Comparison of ENCODE assay signal across 8 cellular contexts in the genomic region with DNA sequence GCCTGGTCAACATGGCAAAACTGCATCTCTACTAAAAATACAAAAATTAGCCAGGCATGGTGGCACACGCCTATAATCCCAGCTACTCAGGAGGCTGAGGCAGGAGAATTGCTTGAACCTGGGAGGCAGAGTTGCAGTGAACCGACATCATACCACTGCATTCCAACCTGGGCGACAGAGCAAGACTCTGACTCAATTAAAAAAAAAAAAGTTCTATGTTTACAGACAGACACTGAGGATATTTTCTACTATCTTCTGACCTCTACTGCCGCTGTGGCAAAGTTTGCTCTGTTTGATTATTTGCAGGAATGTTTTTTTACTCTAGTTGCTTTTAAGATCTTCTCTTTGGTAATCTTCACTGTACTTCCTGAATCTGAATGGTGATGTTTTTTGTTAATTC. TPM values are rescaled to one million over a fixed set of nuclear protein-coding genes. Genes with fewer than 3 reads are reported as not detected.
DNase-seq lines count a peak whose midpoint lies in the region; ATAC-seq, FAIRE-seq and TF ChIP-seq lines count a peak whose summit lies in the region.
"Not testable (repeated sequence)": the region's sequence is repeated elsewhere in the genome, so short reads cannot be mapped to it uniquely, and the experiment has no call there.

No MANE protein-coding gene starts in this region.

- POLR2A ChIA-PET in CD8-positive, alpha-beta T cell (lab: Charles Lee); IMR-90 (lab: Charles Lee; ENCODE audit: unreplicated experiment); activated CD4-positive, alpha-beta T cell treated with anti-CD3 and anti-CD28 coated beads for 36 hours (lab: Charles Lee); HepG2 (lab: Yijun Ruan, JAX): not testable (repeated sequence)

- not testable (repeated sequence) for H3K9me3 Mint-ChIP-seq in CD8-positive, alpha-beta T cell; activated CD4-positive, alpha-beta T cell treated with anti-CD3 and anti-CD28 coated beads for 36 hours (ENCODE audit: low read depth); activated T-helper 17 cell treated with anti-CD3 and anti-CD28 coated beads, Interleukin-2, amount 50 U/mL, for 72 hours; stimulated activated naive CD8-positive, alpha-beta T cell treated with anti-CD3 and anti-CD28 coated beads, Interleukin-15, Interleukin-2, amounts not matched to agents 100 ng/mL and 50 ng/mL, for 24 hours

- dilution Hi-C loops in IMR-90 (cut with HindIII; ENCODE audit: low sequenced_read_pairs, unreplicated experiment), result not testable (repeated sequence)

- not testable (repeated sequence) for TF ChIP-seq EP300 in HepG2 (IDR thresholded peaks at IDR 0.05; ENCODE audit: low read depth in 2 of 2, low read length in 2 of 2); HepG2 (CRISPR knock-in tag; IDR thresholded peaks at IDR 0.05; ENCODE audit: borderline replicate concordance)

- H3K27me3 ChIP-seq in CD8-positive, alpha-beta T cell (ENCODE audit: insufficient read depth, low read length); IMR-90 (ENCODE audit: control insufficient read depth, insufficient read depth, low read length); HepG2 (ENCODE audit: control insufficient read depth in 1 of 2, insufficient read depth in 2 of 2, low read length in 2 of 2): not testable (repeated sequence)

- H2AK5ac ChIP-seq in IMR-90 (ENCODE audit: low read depth, low read length), result not testable (repeated sequence)

- H2BK15ac ChIP-seq in IMR-90 (ENCODE audit: low read depth, low read length), result not testable (repeated sequence)

- not testable (repeated sequence) for H3K4ac ChIP-seq in IMR-90 (ENCODE audit: low read depth, low read length)

- TF ChIP-seq RAD21 in IMR-90 (IDR thresholded peaks at IDR 0.05; ENCODE audit: low read length); HepG2 (CRISPR knock-in tag; IDR thresholded peaks at IDR 0.05): not testable (repeated sequence)

- FAIRE-seq in HepG2 (lab: Jason Lieb, UNC), result not testable (repeated sequence)

- not testable (repeated sequence) for H3K56ac ChIP-seq in IMR-90 (ENCODE audit: extremely low read depth, insufficient read depth, low read length)

- TF ChIP-seq POLR2A in IMR-90 (IDR thresholded peaks at IDR 0.05; ENCODE audit: low read depth, low read length); HepG2 (IDR thresholded peaks at IDR 0.05; ENCODE audit: insufficient read depth in 1 of 2, low read depth in 2 of 2, low read length in 2 of 2): not testable (repeated sequence)

- H3K27ac Mint-ChIP-seq in CD8-positive, alpha-beta T cell, result peak overlapping the region; percentile 7
- peak overlapping the region; percentile 27 for H3K27ac Mint-ChIP-seq in activated CD4-positive, alpha-beta T cell treated with anti-CD3 and anti-CD28 coated beads for 36 hours
- peak overlapping the region; percentile 6 for H3K27ac Mint-ChIP-seq in activated T-helper 17 cell treated with anti-CD3 and anti-CD28 coated beads, Interleukin-2, amount 50 U/mL, for 72 hours
- H3K27ac Mint-ChIP-seq in stimulated activated naive CD8-positive, alpha-beta T cell treated with anti-CD3 and anti-CD28 coated beads, Interleukin-15, Interleukin-2, amounts not matched to agents 100 ng/mL and 50 ng/mL, for 24 hours, result peak overlapping the region; percentile 17

- not testable (repeated sequence) for H3K36me3 ChIP-seq in CD8-positive, alpha-beta T cell (ENCODE audit: insufficient read depth, low read length); IMR-90 (ENCODE audit: control insufficient read depth, insufficient read depth, low read length); HepG2 (replicated peaks in 1 of 2; ENCODE audit: control insufficient read depth in 1 of 2, insufficient read depth in 2 of 2, low read length in 2 of 2)

- peaks cover 25% of the 10 kb centered on the region for H3K4me1 Mint-ChIP-seq in CD8-positive, alpha-beta T cell (ENCODE audit: low read depth)
- peaks cover 18% of the 10 kb centered on the region for H3K4me1 Mint-ChIP-seq in activated CD4-positive, alpha-beta T cell treated with anti-CD3 and anti-CD28 coated beads for 36 hours
- H3K4me1 Mint-ChIP-seq in activated T-helper 17 cell treated with anti-CD3 and anti-CD28 coated beads, Interleukin-2, amount 50 U/mL, for 72 hours, result not testable (repeated sequence)
- peaks cover 25% of the 10 kb centered on the region for H3K4me1 Mint-ChIP-seq in stimulated activated naive CD8-positive, alpha-beta T cell treated with anti-CD3 and anti-CD28 coated beads, Interleukin-15, Interleukin-2, amounts not matched to agents 100 ng/mL and 50 ng/mL, for 24 hours (ENCODE audit: low read depth)

- H4K5ac ChIP-seq in IMR-90 (ENCODE audit: low read depth, low read length), result not testable (repeated sequence)

- not testable (repeated sequence) for H2AK9ac ChIP-seq in IMR-90 (replicated peaks; ENCODE audit: low read depth, low read length, poor library complexity)

- H3K4me3 Mint-ChIP-seq in CD8-positive, alpha-beta T cell; activated CD4-positive, alpha-beta T cell treated with anti-CD3 and anti-CD28 coated beads for 36 hours; activated T-helper 17 cell treated with anti-CD3 and anti-CD28 coated beads, Interleukin-2, amount 50 U/mL, for 72 hours; stimulated activated naive CD8-positive, alpha-beta T cell treated with anti-CD3 and anti-CD28 coated beads, Interleukin-15, Interleukin-2, amounts not matched to agents 100 ng/mL and 50 ng/mL, for 24 hours: not testable (repeated sequence)

- H3K79me1 ChIP-seq in IMR-90 (ENCODE audit: low read depth in 1 of 2, low read length in 2 of 2), result peaks cover 0 to 29% of the 10 kb centered on the region in 2 experiments; a peak in 2 of 4 replicates

- not testable (repeated sequence) for H3K27me3 Mint-ChIP-seq in CD8-positive, alpha-beta T cell (ENCODE audit: low read depth); activated CD4-positive, alpha-beta T cell treated with anti-CD3 and anti-CD28 coated beads for 36 hours; activated T-helper 17 cell treated with anti-CD3 and anti-CD28 coated beads, Interleukin-2, amount 50 U/mL, for 72 hours; stimulated activated naive CD8-positive, alpha-beta T cell treated with anti-CD3 and anti-CD28 coated beads, Interleukin-15, Interleukin-2, amounts not matched to agents 100 ng/mL and 50 ng/mL, for 24 hours

- not testable (repeated sequence) for H2BK20ac ChIP-seq in IMR-90 (ENCODE audit: low read depth, low read length)

- not testable (repeated sequence) for H2AFZ ChIP-seq in IMR-90 (replicated peaks; ENCODE audit: low read length, poor library complexity); HepG2 (ENCODE audit: low read length)

- intact Hi-C loops in CD8-positive, alpha-beta T cell (cut with DNase I, micrococcal nuclease); IMR-90 (cut with micrococcal nuclease); activated CD4-positive, alpha-beta T cell treated with anti-CD3 and anti-CD28 coated beads for 36 hours (cut with DNase I, micrococcal nuclease); HepG2 (cut with micrococcal nuclease; ENCODE audit: unreplicated experiment): not testable (repeated sequence)

- not testable (repeated sequence) for H3K14ac ChIP-seq in IMR-90 (replicated peaks; ENCODE audit: low read depth, low read length)

- H3K4me1 ChIP-seq in CD8-positive, alpha-beta T cell (ENCODE audit: insufficient read depth, low read length); IMR-90 (ENCODE audit: control insufficient read depth, insufficient read depth, low read length): not testable (repeated sequence)
- H3K4me1 ChIP-seq in HepG2 (ENCODE audit: insufficient read depth, low read length), result peaks cover 21% of the 10 kb centered on the region

- H3K27ac ChIP-seq in CD8-positive, alpha-beta T cell (ENCODE audit: low read depth, low read length); IMR-90 (ENCODE audit: insufficient read depth, low read length): not testable (repeated sequence)
- H3K27ac ChIP-seq in HepG2 (ENCODE audit: extremely low read length, insufficient read depth, low read length), result peak overlapping the region; percentile 29

- not testable (repeated sequence) for H3K18ac ChIP-seq in IMR-90 (ENCODE audit: low read depth, low read length)

- not testable (repeated sequence) for H3K23ac ChIP-seq in IMR-90 (ENCODE audit: low read depth, low read length)

- H2BK120ac ChIP-seq in IMR-90 (ENCODE audit: low read depth, low read length), result not testable (repeated sequence)

- WGBS in IMR-90 (ENCODE audit: extremely low coverage in 2 of 2, insufficient read length in 1 of 2), 2 experiments, result no CpG with 5 or more reads among the region's 4 CpGs
- 50% methylated on average over 4 of the region's 4 CpGs for WGBS in HepG2 (ENCODE audit: low lambda C conversion rate)

- not testable (repeated sequence) for DNase-seq in CD8-positive, alpha-beta T cell; activated CD4-positive, alpha-beta T cell treated with anti-CD3 and anti-CD28 coated beads for 36 hours
- DNase-seq in IMR-90 (peak; percentile 42), astrocyte of the hippocampus (ENCODE audit: low read depth, low spot score) (peak; percentile 8), epithelial cell of esophagus (ENCODE audit: low read depth) (peak; percentile 28), HepG2 (ENCODE audit: low spot score) (peak; percentile 17)

- H3K9me1 ChIP-seq in IMR-90 (ENCODE audit: insufficient read depth, low read length), result not testable (repeated sequence)

- H4K91ac ChIP-seq in IMR-90 (ENCODE audit: insufficient read depth, low read depth, low read length), result not testable (repeated sequence)

- not testable (repeated sequence) for BruUV-seq in IMR-90 (replicated peaks; lab: Mats Ljungman, UMichigan); HepG2 (replicated peaks; lab: Mats Ljungman, UMichigan)

- peaks cover 15% of the 10 kb centered on the region for H3K79me2 ChIP-seq in HepG2 (ENCODE audit: insufficient read depth, low read length)

- CTCF ChIA-PET in CD8-positive, alpha-beta T cell (lab: Charles Lee); IMR-90 (lab: Yijun Ruan, JAX); activated CD4-positive, alpha-beta T cell treated with anti-CD3 and anti-CD28 coated beads for 36 hours (lab: Charles Lee); HepG2 (lab: Yijun Ruan, JAX; ENCODE audit: low intra/inter-chr PET ratio, low total read pairs): not testable (repeated sequence)

- H2BK5ac ChIP-seq in IMR-90 (ENCODE audit: low read depth, low read length, poor library complexity, severe bottlenecking), result not testable (repeated sequence)

- not testable (repeated sequence) for H3K9me3 ChIP-seq in CD8-positive, alpha-beta T cell (ENCODE audit: low read length); IMR-90 (ENCODE audit: control insufficient read depth, insufficient read depth, low read length); HepG2 (ENCODE audit: low read length)

- peaks cover 39% of the 10 kb centered on the region for H3K36me3 Mint-ChIP-seq in CD8-positive, alpha-beta T cell
- peaks cover 21% of the 10 kb centered on the region for H3K36me3 Mint-ChIP-seq in activated CD4-positive, alpha-beta T cell treated with anti-CD3 and anti-CD28 coated beads for 36 hours (ENCODE audit: low read depth)
- peaks cover 63% of the 10 kb centered on the region for H3K36me3 Mint-ChIP-seq in activated T-helper 17 cell treated with anti-CD3 and anti-CD28 coated beads, Interleukin-2, amount 50 U/mL, for 72 hours (ENCODE audit: low read depth)
- peaks cover 43% of the 10 kb centered on the region for H3K36me3 Mint-ChIP-seq in stimulated activated naive CD8-positive, alpha-beta T cell treated with anti-CD3 and anti-CD28 coated beads, Interleukin-15, Interleukin-2, amounts not matched to agents 100 ng/mL and 50 ng/mL, for 24 hours (ENCODE audit: low read depth)

- not testable (repeated sequence) for H3K4me2 ChIP-seq in IMR-90 (ENCODE audit: low read depth, low read length); HepG2 (ENCODE audit: low read depth, low read length)

- H3K9ac ChIP-seq in IMR-90 (ENCODE audit: low read depth, low read length); HepG2 (ENCODE audit: insufficient read depth, low read depth, low read length): not testable (repeated sequence)

- not testable (repeated sequence) for H3K4me3 ChIP-seq in CD8-positive, alpha-beta T cell (ENCODE audit: low read depth, low read length); IMR-90 (ENCODE audit: insufficient read depth, low read depth, low read length); epithelial cell of esophagus (ENCODE audit: low read length); HepG2 (replicated peaks in 1 of 3; ENCODE audit: insufficient read depth in 1 of 3, low read depth in 2 of 3, low read length in 3 of 3)

- not testable (repeated sequence) for H4K8ac ChIP-seq in IMR-90 (ENCODE audit: low read depth in 2 of 2, low read length in 2 of 2)

- not testable (repeated sequence) for H4K20me1 ChIP-seq in IMR-90 (ENCODE audit: insufficient read depth, low read length); HepG2 (ENCODE audit: insufficient read depth, low read length)

- not testable (repeated sequence) for ATAC-seq in CD8-positive, alpha-beta T cell; activated CD4-positive, alpha-beta T cell treated with anti-CD3 and anti-CD28 coated beads for 36 hours; activated T-helper 17 cell treated with anti-CD3 and anti-CD28 coated beads, Interleukin-2, amount 50 U/mL, for 72 hours (replicated peaks)
- ATAC-seq in IMR-90 (ENCODE audit: low read depth) (peak; percentile 80), HepG2 (peak; percentile 55; the same call in 2 of the 3 replicates)

- in situ Hi-C loops in IMR-90 (cut with MboI; ENCODE audit: low sequenced_read_pairs); HepG2 (cut with HindIII; ENCODE audit: extremely low pct_ligation_motif_present, low pct_unique_long_range_greater_than_20kb): not testable (repeated sequence)

- not testable (repeated sequence) for TF ChIP-seq CTCF in CD8-positive, alpha-beta T cell (IDR thresholded peaks at IDR 0.05); IMR-90 (conservative IDR thresholded peaks at IDR 0.05; ENCODE audit: low read depth, low read length); epithelial cell of esophagus (IDR thresholded peaks at IDR 0.05; ENCODE audit: insufficient read depth, low read depth, low read length, missing control alignments); HepG2 (CRISPR knock-in tag; IDR thresholded peaks at IDR 0.05)

RNA-seq across cellular contexts. Expression of a gene that starts 52.1 kb away (rescaled TPM):
- total RNA-seq in CD8-positive, alpha-beta T cell, result 10 to 100 TPM; 18.3 to 18.5 TPM
- total RNA-seq in IMR-90 (2012; rRNA removed), result 18.1 and 18.6 TPM in 2 replicates
- 6.2 and 7.7 TPM in 2 replicates for polyA plus RNA-seq in IMR-90 (2012; rRNA removed)
- 2.7 and 4.1 TPM in 2 replicates for polyA plus RNA-seq in IMR-90 (2012; cell fraction: cytosol; rRNA removed)
- 5.3 and 15.5 TPM in 2 replicates for polyA plus RNA-seq in IMR-90 (2012; cell fraction: nucleus; rRNA removed; ENCODE audit: low replicate concordance)
- total RNA-seq in activated CD4-positive, alpha-beta T cell treated with anti-CD3 and anti-CD28 coated beads for 36 hours, result 10 to 100 TPM; 40.6 to 41.6 TPM
- total RNA-seq in activated T-helper 17 cell treated with anti-CD3 and anti-CD28 coated beads, Interleukin-2, amount 50 U/mL, for 72 hours, result 10 to 100 TPM; 29.3 to 39.2 TPM
- total RNA-seq in HepG2 (2016; rRNA removed; fragmentation: Illumina TruSeq; extraction: Trizol), result 14.3 and 23.3 TPM in 2 replicates
- total RNA-seq in HepG2 (2016; cell fraction: cytosol; rRNA removed; fragmentation: Illumina TruSeq; extraction: Trizol; ENCODE audit: low read depth), result 4.8 and 5.0 TPM in 2 replicates
- 13.7 and 21.8 TPM in 2 replicates for total RNA-seq in HepG2 (2016; cell fraction: insoluble cytoplasmic fraction; rRNA removed; fragmentation: Illumina TruSeq; extraction: Trizol)
- 6.6 and 6.7 TPM in 2 replicates for total RNA-seq in HepG2 (2016; cell fraction: membrane; rRNA removed; fragmentation: Illumina TruSeq; extraction: Trizol)
- total RNA-seq in HepG2 (2016; cell fraction: nucleus; rRNA removed; fragmentation: Illumina TruSeq; extraction: Trizol), result 16.2 and 17.2 TPM in 2 replicates
- polyA plus RNA-seq in HepG2 (2011; rRNA removed), result 7.5 and 7.7 TPM in 2 replicates
- 5.0 and 6.2 TPM in 2 replicates for polyA plus RNA-seq in HepG2 (2011; cell fraction: cytosol; rRNA removed)
- 14.1 and 15.6 TPM in 2 replicates for polyA plus RNA-seq in HepG2 (2011; cell fraction: nucleus; rRNA removed)
- 11.2 and 12.3 TPM in 2 replicates for polyA plus RNA-seq in HepG2 (2012)
- polyA plus RNA-seq in HepG2 (2016; cell fraction: cytosol; fragmentation: Illumina TruSeq; extraction: Trizol; ENCODE audit: low read depth), result 0.66 and 0.68 TPM in 2 replicates
- 15.7 and 17.6 TPM in 2 replicates for polyA plus RNA-seq in HepG2 (2016; cell fraction: insoluble cytoplasmic fraction; fragmentation: Illumina TruSeq; extraction: Trizol; ENCODE audit: low read depth)
- 2.2 and 2.3 TPM in 2 replicates for polyA plus RNA-seq in HepG2 (2016; cell fraction: membrane; fragmentation: Illumina TruSeq; extraction: Trizol; ENCODE audit: low read depth)
- 26.5 and 28.6 TPM in 2 replicates for polyA plus RNA-seq in HepG2 (2016; cell fraction: nucleus; fragmentation: Illumina TruSeq; extraction: Trizol; ENCODE audit: insufficient read depth, low read depth)
- polyA minus RNA-seq in HepG2 (2011; rRNA and poly(A)+ RNA removed; ENCODE audit: low replicate concordance), result 23.4 and 48.5 TPM in 2 replicates
- polyA minus RNA-seq in HepG2 (2011; cell fraction: cytosol; rRNA and poly(A)+ RNA removed), result 10.9 and 11.4 TPM in 2 replicates
- polyA minus RNA-seq in HepG2 (2011; cell fraction: nucleus; rRNA and poly(A)+ RNA removed), result 14.0 and 16.2 TPM in 2 replicates

RNA-seq across cellular contexts. Expression of a gene that starts 56.7 kb away (rescaled TPM):
- 10 to 100 TPM; 29.5 to 29.8 TPM for total RNA-seq in CD8-positive, alpha-beta T cell
- total RNA-seq in IMR-90 (2012; rRNA removed) (17.2 and 17.4 TPM in 2 replicates), HepG2 (2016; rRNA removed; fragmentation: Illumina TruSeq; extraction: Trizol) (19.3 and 19.6 TPM in 2 replicates)
- polyA plus RNA-seq in IMR-90 (2012; rRNA removed) (15.0 and 16.2 TPM in 2 replicates), HepG2 (2011; rRNA removed) (8.2 and 8.5 TPM in 2 replicates)
- polyA plus RNA-seq in IMR-90 (2012; cell fraction: cytosol; rRNA removed), result 16.0 and 21.0 TPM in 2 replicates
- polyA plus RNA-seq in IMR-90 (2012; cell fraction: nucleus; rRNA removed; ENCODE audit: low replicate concordance), result 7.4 and 10.0 TPM in 2 replicates
- 10 to 100 TPM; 20.9 to 21.5 TPM for total RNA-seq in activated CD4-positive, alpha-beta T cell treated with anti-CD3 and anti-CD28 coated beads for 36 hours
- 10 to 100 TPM; 14.6 to 29.8 TPM for total RNA-seq in activated T-helper 17 cell treated with anti-CD3 and anti-CD28 coated beads, Interleukin-2, amount 50 U/mL, for 72 hours
- total RNA-seq in HepG2 (2016; cell fraction: cytosol; rRNA removed; fragmentation: Illumina TruSeq; extraction: Trizol; ENCODE audit: low read depth), result 4.0 and 4.1 TPM in 2 replicates
- 15.8 and 19.9 TPM in 2 replicates for total RNA-seq in HepG2 (2016; cell fraction: insoluble cytoplasmic fraction; rRNA removed; fragmentation: Illumina TruSeq; extraction: Trizol)
- total RNA-seq in HepG2 (2016; cell fraction: membrane; rRNA removed; fragmentation: Illumina TruSeq; extraction: Trizol), result 21.6 and 22.6 TPM in 2 replicates
- 15.0 and 17.5 TPM in 2 replicates for total RNA-seq in HepG2 (2016; cell fraction: nucleus; rRNA removed; fragmentation: Illumina TruSeq; extraction: Trizol)
- 8.8 and 9.8 TPM in 2 replicates for polyA plus RNA-seq in HepG2 (2011; cell fraction: cytosol; rRNA removed)
- polyA plus RNA-seq in HepG2 (2011; cell fraction: nucleus; rRNA removed), result 10.4 and 11.9 TPM in 2 replicates
- polyA plus RNA-seq in HepG2 (2012), result 9.6 and 10.5 TPM in 2 replicates
- 3.9 and 4.1 TPM in 2 replicates for polyA plus RNA-seq in HepG2 (2016; cell fraction: cytosol; fragmentation: Illumina TruSeq; extraction: Trizol; ENCODE audit: low read depth)
- polyA plus RNA-seq in HepG2 (2016; cell fraction: insoluble cytoplasmic fraction; fragmentation: Illumina TruSeq; extraction: Trizol; ENCODE audit: low read depth), result 20.7 and 23.7 TPM in 2 replicates
- polyA plus RNA-seq in HepG2 (2016; cell fraction: membrane; fragmentation: Illumina TruSeq; extraction: Trizol; ENCODE audit: low read depth), result 17.3 and 19.5 TPM in 2 replicates
- polyA plus RNA-seq in HepG2 (2016; cell fraction: nucleus; fragmentation: Illumina TruSeq; extraction: Trizol; ENCODE audit: insufficient read depth, low read depth), result 21.7 and 22.1 TPM in 2 replicates
- polyA minus RNA-seq in HepG2 (2011; rRNA and poly(A)+ RNA removed; ENCODE audit: low replicate concordance), result 23.7 and 28.7 TPM in 2 replicates
- polyA minus RNA-seq in HepG2 (2011; cell fraction: cytosol; rRNA and poly(A)+ RNA removed), result 9.1 and 9.2 TPM in 2 replicates
- 30.8 and 31.5 TPM in 2 replicates for polyA minus RNA-seq in HepG2 (2011; cell fraction: nucleus; rRNA and poly(A)+ RNA removed)
